ENCODE assay signal across 8 cellular contexts in genomic region chr20:59004763-59005522, GRCh38. TPM values are rescaled to one million over a fixed set of nuclear protein-coding genes. Genes with fewer than 3 reads are reported as not detected.
DNase-seq lines count a peak whose midpoint lies in the region; ATAC-seq and TF ChIP-seq lines count a peak whose summit lies in the region.

No MANE protein-coding gene starts in this region.

- H3K4me3 Mint-ChIP-seq in activated CD4-positive, alpha-beta memory T cell treated with anti-CD3 and anti-CD28 coated beads, Interleukin-2, amount 10 ng/mL, durations not matched to agents 7 days and 5 days, result peak overlapping the region; percentile 78
- H3K4me3 Mint-ChIP-seq in glutamatergic neuron (ENCODE audit: unreplicated experiment), result no peak overlapping the region

- no peaks in the 10 kb centered on the region for H4K20me1 ChIP-seq in SK-N-SH (ENCODE audit: insufficient read depth)

- H3K36me3 ChIP-seq in SK-N-SH (replicated peaks in 1 of 2; ENCODE audit: control insufficient read depth in 1 of 2, insufficient read depth in 2 of 2, low read length in 1 of 2), result no peaks in the 10 kb centered on the region

- H3K27ac ChIP-seq in HL-60 (replicated peaks) (peak overlapping the region; percentile 53), SK-N-SH (ENCODE audit: low read depth in 2 of 2, low read length in 1 of 2) (no peak overlapping the region)

- DNase-seq in HL-60 (ENCODE audit: low read depth in 1 of 2, low spot score in 1 of 2) (peak; percentile 82 to 83), glutamatergic neuron (peak; percentile 11), NCI-H526 treated with DMSO at 0.1 percent for 48 hours (lab: John Stamatoyannopoulos, UW) (no peak), SK-N-SH (no peak)
- peak; percentile 51 for DNase-seq in activated CD4-positive, alpha-beta memory T cell treated with anti-CD3 and anti-CD28 coated beads, Interleukin-2, amount 10 ng/mL, durations not matched to agents 7 days and 5 days
- DNase-seq in stimulated activated naive CD4-positive, alpha-beta T cell (lab: John Stamatoyannopoulos, UW), result peak; percentile 18 to 57 (median 42)

- H3K9me3 ChIP-seq in SK-N-SH, result no peaks in the 10 kb centered on the region

- no peaks in the 10 kb centered on the region for H3K27me3 ChIP-seq in HL-60 (ENCODE audit: insufficient read depth, poor library complexity, severe bottlenecking)
- no peaks in the 10 kb centered on the region for H3K27me3 ChIP-seq in SK-N-SH (ENCODE audit: insufficient read depth)

- peaks cover 23% of the 10 kb centered on the region for H3K36me3 Mint-ChIP-seq in activated CD4-positive, alpha-beta memory T cell treated with anti-CD3 and anti-CD28 coated beads, Interleukin-2, amount 10 ng/mL, durations not matched to agents 7 days and 5 days (ENCODE audit: low read depth)
- no peaks in the 10 kb centered on the region for H3K36me3 Mint-ChIP-seq in glutamatergic neuron (ENCODE audit: unreplicated experiment)

- no peaks in the 10 kb centered on the region for H3K9me2 ChIP-seq in SK-N-SH

- H3K9me3 Mint-ChIP-seq in activated CD4-positive, alpha-beta memory T cell treated with anti-CD3 and anti-CD28 coated beads, Interleukin-2, amount 10 ng/mL, durations not matched to agents 7 days and 5 days, result no peaks in the 10 kb centered on the region
- peaks cover 5% of the 10 kb centered on the region for H3K9me3 Mint-ChIP-seq in glutamatergic neuron (ENCODE audit: unreplicated experiment)

- H3K79me2 ChIP-seq in SK-N-SH (ENCODE audit: insufficient read depth), result no peaks in the 10 kb centered on the region

- POLR2A ChIA-PET in activated CD4-positive, alpha-beta memory T cell treated with anti-CD3 and anti-CD28 coated beads, Interleukin-2, amount 10 ng/mL, durations not matched to agents 7 days and 5 days (lab: Charles Lee), result interaction anchor here (1.1 to 2.1 kb wide), 4 partner anchors 10 to 354 kb away, joined by 4 to 23 read pairs (median 6); partner anchors contain the start of genes ATP5F1E and STX16
- POLR2A ChIA-PET in SK-N-SH (lab: Yijun Ruan, JAX), result no interaction called here

- no peak overlapping the region for H2AFZ ChIP-seq in SK-N-SH (ENCODE audit: low read depth)

- WGBS in SK-N-SH (ENCODE audit: low lambda C conversion rate), result 86% methylated on average over 13 of the region's 17 CpGs

- TF ChIP-seq RAD21 in SK-N-SH (IDR thresholded peaks at IDR 0.05; ENCODE audit: low read length), result no peak

- no peak overlapping the region for H3K4me2 ChIP-seq in SK-N-SH

- no peaks in the 10 kb centered on the region for H3K27me3 Mint-ChIP-seq in activated CD4-positive, alpha-beta memory T cell treated with anti-CD3 and anti-CD28 coated beads, Interleukin-2, amount 10 ng/mL, durations not matched to agents 7 days and 5 days
- peaks cover 15% of the 10 kb centered on the region for H3K27me3 Mint-ChIP-seq in glutamatergic neuron (ENCODE audit: unreplicated experiment)

- peak; percentile 50 for ATAC-seq in GM21515 (IDR thresholded peaks at IDR 0.05; ENCODE audit: unreplicated experiment)

- CTCF ChIA-PET in activated CD4-positive, alpha-beta memory T cell treated with anti-CD3 and anti-CD28 coated beads, Interleukin-2, amount 10 ng/mL, durations not matched to agents 7 days and 5 days (lab: Charles Lee), result no interaction called here
- CTCF ChIA-PET in SK-N-SH (lab: Yijun Ruan, JAX), result interaction anchor here (1.4 kb wide), 1 partner anchor 13 kb away, joined by 4 read pairs; no protein-coding TSS in a partner anchor

- no peak for TF ChIP-seq CTCF in GM12875 (IDR thresholded peaks at IDR 0.05; ENCODE audit: borderline replicate concordance, insufficient read depth, low read depth, low read length)
- TF ChIP-seq CTCF in HL-60 (IDR thresholded peaks at IDR 0.05; ENCODE audit: insufficient read depth, low read length), result no peak
- no peak for TF ChIP-seq CTCF in glutamatergic neuron (IDR thresholded peaks at IDR 0.05; ENCODE audit: partially characterized antibody, unreplicated experiment)
- TF ChIP-seq CTCF in SK-N-SH (IDR thresholded peaks at IDR 0.05), result no peak

- no peaks in the 10 kb centered on the region for H3F3A ChIP-seq in SK-N-SH (replicated peaks; ENCODE audit: insufficient read depth)

- TF ChIP-seq EP300 in SK-N-SH (IDR thresholded peaks at IDR 0.05; ENCODE audit: borderline replicate concordance in 1 of 2, low read depth in 1 of 2, low read length in 1 of 2), result no peak

- no peak overlapping the region for H3K9ac ChIP-seq in SK-N-SH

- peak overlapping the region; percentile 88 for H3K27ac Mint-ChIP-seq in activated CD4-positive, alpha-beta memory T cell treated with anti-CD3 and anti-CD28 coated beads, Interleukin-2, amount 10 ng/mL, durations not matched to agents 7 days and 5 days
- H3K27ac Mint-ChIP-seq in glutamatergic neuron (ENCODE audit: unreplicated experiment), result no peak overlapping the region

- H3K4me1 ChIP-seq in SK-N-SH (ENCODE audit: control insufficient read depth in 1 of 2, insufficient read depth in 2 of 2, low read depth in 1 of 2, low read length in 1 of 2), result peaks cover 0 to 3% of the 10 kb centered on the region in 2 experiments; a peak in 1 of 4 replicates

- H3K4me3 ChIP-seq in GM12875 (ENCODE audit: low read depth, low read length) (peak overlapping the region; percentile 66), HL-60 (replicated peaks; ENCODE audit: insufficient read depth, low read length) (peak overlapping the region; percentile 59), SK-N-SH (ENCODE audit: low read depth in 2 of 2, low read length in 1 of 2) (no peak overlapping the region)

- H3K4me1 Mint-ChIP-seq in activated CD4-positive, alpha-beta memory T cell treated with anti-CD3 and anti-CD28 coated beads, Interleukin-2, amount 10 ng/mL, durations not matched to agents 7 days and 5 days, result peaks cover 43% of the 10 kb centered on the region
- no peaks in the 10 kb centered on the region for H3K4me1 Mint-ChIP-seq in glutamatergic neuron (ENCODE audit: low read depth, unreplicated experiment)

TF ChIP-seq in SK-N-SH, 30 proteins besides CTCF, POLR2A, EP300 and RAD21 (continues in another document):
- TF ChIP-seq FOXJ3 (CRISPR knock-in tag; IDR thresholded peaks at IDR 0.05), result no peak
- no peak for TF ChIP-seq IRF3 (IDR thresholded peaks at IDR 0.05; ENCODE audit: low read depth, low read length)
- TF ChIP-seq RXRA (IDR thresholded peaks at IDR 0.05; ENCODE audit: borderline replicate concordance, low read depth), result no peak
- no peak for TF ChIP-seq YY1 (IDR thresholded peaks at IDR 0.05; ENCODE audit: low read depth)
- no peak for TF ChIP-seq USF2 (IDR thresholded peaks at IDR 0.05; ENCODE audit: borderline replicate concordance, low read depth, low read length)

RNA-seq across cellular contexts. Expression of gene CTSZ, which starts 2.1 kb away (rescaled TPM):
- total RNA-seq in activated CD4-positive, alpha-beta memory T cell treated with anti-CD3 and anti-CD28 coated beads, Interleukin-2, amount 10 ng/mL, durations not matched to agents 7 days and 5 days, result 10 to 100 TPM; 45.0 to 49.0 TPM
- total RNA-seq in glutamatergic neuron (ENCODE audit: unreplicated experiment), result 13.1 TPM
- 0.03 and 0.05 TPM in 2 replicates for polyA plus RNA-seq in SK-N-SH (2012; rRNA removed)
- polyA plus RNA-seq in SK-N-SH (2012; cell fraction: cytosol; rRNA removed), result 0.03 and 0.09 TPM in 2 replicates
- polyA plus RNA-seq in SK-N-SH (2012; cell fraction: nucleus; rRNA removed), result not detected in 2 replicates

RNA-seq across cellular contexts. Expression of gene TUBB1, which starts 14.3 kb away (rescaled TPM):
- total RNA-seq in activated CD4-positive, alpha-beta memory T cell treated with anti-CD3 and anti-CD28 coated beads, Interleukin-2, amount 10 ng/mL, durations not matched to agents 7 days and 5 days, result not detected
- not detected for total RNA-seq in glutamatergic neuron (ENCODE audit: unreplicated experiment)
- polyA plus RNA-seq in SK-N-SH (2012; rRNA removed), result 0.02 TPM in 1 of 2 replicates, not detected in the other
- polyA plus RNA-seq in SK-N-SH (2012; cell fraction: cytosol; rRNA removed), result not detected in 2 replicates
- polyA plus RNA-seq in SK-N-SH (2012; cell fraction: nucleus; rRNA removed), result 0.01 TPM in 1 of 2 replicates, not detected in the other

RNA-seq across cellular contexts. Expression of gene NELFCD, which starts 23.9 kb away (rescaled TPM):
- total RNA-seq in activated CD4-positive, alpha-beta memory T cell treated with anti-CD3 and anti-CD28 coated beads, Interleukin-2, amount 10 ng/mL, durations not matched to agents 7 days and 5 days, result 10 to 100 TPM; 63.3 to 69.0 TPM
- 112 TPM for total RNA-seq in glutamatergic neuron (ENCODE audit: unreplicated experiment)
- 90.0 and 94.8 TPM in 2 replicates for polyA plus RNA-seq in SK-N-SH (2012; rRNA removed)
- 73.2 and 84.8 TPM in 2 replicates for polyA plus RNA-seq in SK-N-SH (2012; cell fraction: cytosol; rRNA removed)
- 233 and 267 TPM in 2 replicates for polyA plus RNA-seq in SK-N-SH (2012; cell fraction: nucleus; rRNA removed)

RNA-seq across cellular contexts. Expression of gene ATP5F1E, which starts 27.2 kb away (rescaled TPM):
- total RNA-seq in activated CD4-positive, alpha-beta memory T cell treated with anti-CD3 and anti-CD28 coated beads, Interleukin-2, amount 10 ng/mL, durations not matched to agents 7 days and 5 days, result 10 to 100 TPM; 80.4 to 82.1 TPM
- 53.5 TPM for total RNA-seq in glutamatergic neuron (ENCODE audit: unreplicated experiment)
- 48.0 and 60.8 TPM in 2 replicates for polyA plus RNA-seq in SK-N-SH (2012; rRNA removed)
- 80.3 and 119 TPM in 2 replicates for polyA plus RNA-seq in SK-N-SH (2012; cell fraction: cytosol; rRNA removed)
- polyA plus RNA-seq in SK-N-SH (2012; cell fraction: nucleus; rRNA removed), result 15.0 and 17.5 TPM in 2 replicates

RNA-seq across cellular contexts. Expression of gene PRELID3B, which starts 37.6 kb away (rescaled TPM):
- total RNA-seq in activated CD4-positive, alpha-beta memory T cell treated with anti-CD3 and anti-CD28 coated beads, Interleukin-2, amount 10 ng/mL, durations not matched to agents 7 days and 5 days, result 10 to 100 TPM; 88.6 to 88.7 TPM
- total RNA-seq in glutamatergic neuron (ENCODE audit: unreplicated experiment), result 65.5 TPM
- 20.9 and 27.4 TPM in 2 replicates for polyA plus RNA-seq in SK-N-SH (2012; rRNA removed)
- polyA plus RNA-seq in SK-N-SH (2012; cell fraction: cytosol; rRNA removed), result 38.1 and 58.8 TPM in 2 replicates
- polyA plus RNA-seq in SK-N-SH (2012; cell fraction: nucleus; rRNA removed), result 6.0 and 10.8 TPM in 2 replicates

Comparison
In these comparisons a context has a peak if more than half of its experiments do, and no peak if none do; other contexts are left out.
1. H3K4me3 ChIP-seq: peak in GM12875 (single experiment) and HL-60 (single experiment); none in SK-N-SH (0 of 2).
2. DNase-seq: peak in HL-60 (2 of 2), activated CD4-positive, alpha-beta memory T cell treated with anti-CD3 and anti-CD28 coated beads, Interleukin-2, amount 10 ng/mL, durations not matched to agents 7 days and 5 days (single experiment), glutamatergic neuron (single experiment) and stimulated activated naive CD4-positive, alpha-beta T cell (6 of 6); none in NCI-H526 treated with DMSO at 0.1 percent for 48 hours (single experiment) and SK-N-SH (single experiment).